32 cellular contexts compared by ENCODE assay signal in genomic region chr6:96151707-96152106, GRCh38.
"Had no signal": no experiment of that assay in that cellular context is flagged by ENCODE, and none has a peak within 500 bp of the region (broad histone marks: within the 10 kb centered on the region; RNA-seq: fewer than 3 reads in every experiment).

No MANE protein-coding gene starts in this region.

- H3K27ac ChIP-seq: ascending aorta, breast epithelium, cardiac muscle cell, coronary artery, esophagus squamous epithelium, gastroesophageal sphincter had no signal

- ATAC-seq: activated CD4-positive, alpha-beta T cell treated with anti-CD3 and anti-CD28 coated beads for 36 hours; activated CD8-positive, alpha-beta memory T cell treated with anti-CD3 and anti-CD28 coated beads, Interleukin-2, amount 10 ng/mL, durations not matched to agents 7 days and 5 days; activated CD8-positive, alpha-beta T cell treated with anti-CD3 and anti-CD28 coated beads, Interleukin-2, amount 10 ng/mL, durations not matched to agents 7 days and 5 days; activated naive CD4-positive, alpha-beta T cell treated with anti-CD3 and anti-CD28 coated beads, Interleukin-2, amount 50 U/mL, for 72 hours; activated T-cell treated with anti-CD3 and anti-CD28 coated beads, Interleukin-2, amount 50 U/mL, for 72 hours; effector memory CD8-positive, alpha-beta T cell; gastroesophageal sphincter; T-helper 17 cell had no signal

- DNase-seq: activated CD4-positive, alpha-beta memory T cell treated with anti-CD3 and anti-CD28 coated beads for 36 hours; activated CD4-positive, alpha-beta T cell treated with anti-CD3 and anti-CD28 coated beads for 36 hours; activated CD4-positive, alpha-beta T cell treated with anti-CD3 and anti-CD28 coated beads, Interleukin-2, amount 10 ng/mL, durations not matched to agents 24 days and 14 days; activated CD4-positive, CD25-positive, alpha-beta regulatory T cell; activated CD4-positive, CD25-positive, alpha-beta regulatory T cell treated with anti-CD3 and anti-CD28 coated beads, Interleukin-2, amount 50 U/mL, for 72 hours; activated CD8-positive, alpha-beta memory T cell treated with anti-CD3 and anti-CD28 coated beads, Interleukin-2, amount 10 ng/mL, durations not matched to agents 7 days and 5 days; activated CD8-positive, alpha-beta memory T cell treated with anti-CD3 and anti-CD28 coated beads, Interleukin-2, amount 50 U/mL, for 4 hours; activated CD8-positive, alpha-beta T cell treated with anti-CD3 and anti-CD28 coated beads, Interleukin-2, amount 10 ng/mL, durations not matched to agents 7 days and 5 days; activated gamma-delta T cell; activated naive CD4-positive, alpha-beta T cell; activated naive CD4-positive, alpha-beta T cell treated with anti-CD3 and anti-CD28 coated beads, Interleukin-2, amount 10 ng/mL, durations not matched to agents 7 days and 5 days; activated naive CD8-positive, alpha-beta T cell treated with anti-CD3 and anti-CD28 coated beads, Interleukin-2, amount 10 ng/mL, durations not matched to agents 7 days and 5 days; activated T-cell treated with anti-CD3 and anti-CD28 coated beads, Interleukin-2, amount 50 U/mL, for 24 hours; activated T-cell treated with anti-CD3 and anti-CD28 coated beads, Interleukin-2, amount 50 U/mL, for 72 hours; effector CD4-positive, alpha-beta T cell; effector memory CD8-positive, alpha-beta T cell; erythroblast; esophagus squamous epithelium; foreskin melanocyte; T-helper 1 cell; T-helper 17 cell; T1000 had no signal

- H3K36me3 Mint-ChIP-seq: activated CD4-positive, alpha-beta memory T cell treated with anti-CD3 and anti-CD28 coated beads for 36 hours; activated CD8-positive, alpha-beta memory T cell treated with anti-CD3 and anti-CD28 coated beads, Interleukin-2, amount 10 ng/mL, durations not matched to agents 7 days and 5 days; activated naive CD4-positive, alpha-beta T cell treated with anti-CD3 and anti-CD28 coated beads, Interleukin-2, amount 10 ng/mL, durations not matched to agents 7 days and 5 days; activated naive CD4-positive, alpha-beta T cell treated with anti-CD3 and anti-CD28 coated beads, Interleukin-2, amount 50 U/mL, for 72 hours; activated naive CD8-positive, alpha-beta T cell treated with anti-CD3 and anti-CD28 coated beads, Interleukin-2, amount 10 ng/mL, durations not matched to agents 7 days and 5 days had no signal

- H3K27me3 Mint-ChIP-seq: activated CD4-positive, alpha-beta memory T cell treated with anti-CD3 and anti-CD28 coated beads for 36 hours; activated CD4-positive, alpha-beta T cell treated with anti-CD3 and anti-CD28 coated beads for 36 hours; activated CD4-positive, alpha-beta T cell treated with anti-CD3 and anti-CD28 coated beads, Interleukin-2, amount 10 ng/mL, durations not matched to agents 24 days and 14 days; activated naive CD4-positive, alpha-beta T cell treated with anti-CD3 and anti-CD28 coated beads, Interleukin-2, amount 10 ng/mL, durations not matched to agents 7 days and 5 days; activated T-cell treated with anti-CD3 and anti-CD28 coated beads, Interleukin-2, amount 50 U/mL, for 24 hours; brain; dendritic cell treated with granulocyte-macrophage colony-stimulating factor and Interleukin-4, amounts not matched to agents 40 ng/mL and 50 ng/mL, for 4 days; effector memory CD8-positive, alpha-beta T cell had no signal

- H3K27ac Mint-ChIP-seq: activated CD4-positive, alpha-beta memory T cell treated with anti-CD3 and anti-CD28 coated beads for 36 hours; activated CD4-positive, alpha-beta T cell treated with anti-CD3 and anti-CD28 coated beads for 36 hours; activated CD4-positive, alpha-beta T cell treated with anti-CD3 and anti-CD28 coated beads, Interleukin-2, amount 10 ng/mL, durations not matched to agents 24 days and 14 days; activated CD8-positive, alpha-beta memory T cell treated with anti-CD3 and anti-CD28 coated beads, Interleukin-2, amount 10 ng/mL, durations not matched to agents 7 days and 5 days; activated CD8-positive, alpha-beta T cell treated with anti-CD3 and anti-CD28 coated beads, Interleukin-2, amount 10 ng/mL, durations not matched to agents 7 days and 5 days; activated naive CD4-positive, alpha-beta T cell treated with anti-CD3 and anti-CD28 coated beads, Interleukin-2, amount 10 ng/mL, durations not matched to agents 7 days and 5 days; activated naive CD4-positive, alpha-beta T cell treated with anti-CD3 and anti-CD28 coated beads, Interleukin-2, amount 50 U/mL, for 72 hours; activated naive CD8-positive, alpha-beta T cell treated with anti-CD3 and anti-CD28 coated beads, Interleukin-2, amount 10 ng/mL, durations not matched to agents 7 days and 5 days; activated T-cell treated with anti-CD3 and anti-CD28 coated beads, Interleukin-2, amount 50 U/mL, for 24 hours; activated T-cell treated with anti-CD3 and anti-CD28 coated beads, Interleukin-2, amount 50 U/mL, for 72 hours; dendritic cell treated with granulocyte-macrophage colony-stimulating factor and Interleukin-4, amounts not matched to agents 40 ng/mL and 50 ng/mL, for 4 days; effector memory CD8-positive, alpha-beta T cell; T-helper 17 cell; T-helper 2 cell treated with Interferon-gamma antibody and Interleukin-4, amounts not matched to agents 5 μg/mL and 100 μg/mL, for 36 hours had no signal

- H3K9me3 Mint-ChIP-seq: activated CD4-positive, alpha-beta memory T cell treated with anti-CD3 and anti-CD28 coated beads for 36 hours; activated CD4-positive, alpha-beta T cell treated with anti-CD3 and anti-CD28 coated beads, Interleukin-2, amount 10 ng/mL, durations not matched to agents 24 days and 14 days; activated naive CD4-positive, alpha-beta T cell treated with anti-CD3 and anti-CD28 coated beads, Interleukin-2, amount 10 ng/mL, durations not matched to agents 7 days and 5 days; activated naive CD4-positive, alpha-beta T cell treated with anti-CD3 and anti-CD28 coated beads, Interleukin-2, amount 50 U/mL, for 72 hours; activated naive CD8-positive, alpha-beta T cell treated with anti-CD3 and anti-CD28 coated beads, Interleukin-2, amount 10 ng/mL, durations not matched to agents 7 days and 5 days; activated T-cell treated with anti-CD3 and anti-CD28 coated beads, Interleukin-2, amount 50 U/mL, for 24 hours; activated T-cell treated with anti-CD3 and anti-CD28 coated beads, Interleukin-2, amount 50 U/mL, for 72 hours; central memory CD8-positive, alpha-beta T cell; dendritic cell treated with granulocyte-macrophage colony-stimulating factor and Interleukin-4, amounts not matched to agents 40 ng/mL and 50 ng/mL, for 4 days; effector memory CD8-positive, alpha-beta T cell; T-helper 2 cell treated with Interferon-gamma antibody and Interleukin-4, amounts not matched to agents 5 μg/mL and 100 μg/mL, for 36 hours had no signal

- H3K4me3 Mint-ChIP-seq: activated CD4-positive, alpha-beta memory T cell treated with anti-CD3 and anti-CD28 coated beads for 36 hours; activated CD4-positive, alpha-beta T cell treated with anti-CD3 and anti-CD28 coated beads for 36 hours; activated CD4-positive, alpha-beta T cell treated with anti-CD3 and anti-CD28 coated beads, Interleukin-2, amount 10 ng/mL, durations not matched to agents 24 days and 14 days; activated CD8-positive, alpha-beta memory T cell treated with anti-CD3 and anti-CD28 coated beads, Interleukin-2, amount 10 ng/mL, durations not matched to agents 7 days and 5 days; activated CD8-positive, alpha-beta T cell treated with anti-CD3 and anti-CD28 coated beads, Interleukin-2, amount 10 ng/mL, durations not matched to agents 7 days and 5 days; activated naive CD4-positive, alpha-beta T cell treated with anti-CD3 and anti-CD28 coated beads, Interleukin-2, amount 10 ng/mL, durations not matched to agents 7 days and 5 days; activated naive CD8-positive, alpha-beta T cell treated with anti-CD3 and anti-CD28 coated beads, Interleukin-2, amount 10 ng/mL, durations not matched to agents 7 days and 5 days; activated T-cell treated with anti-CD3 and anti-CD28 coated beads, Interleukin-2, amount 50 U/mL, for 24 hours; activated T-cell treated with anti-CD3 and anti-CD28 coated beads, Interleukin-2, amount 50 U/mL, for 72 hours; brain; central memory CD8-positive, alpha-beta T cell; dendritic cell treated with granulocyte-macrophage colony-stimulating factor and Interleukin-4, amounts not matched to agents 40 ng/mL and 50 ng/mL, for 4 days; effector memory CD8-positive, alpha-beta T cell; T-helper 17 cell; T-helper 2 cell treated with Interferon-gamma antibody and Interleukin-4, amounts not matched to agents 5 μg/mL and 100 μg/mL, for 36 hours had no signal

- H3K4me1 Mint-ChIP-seq: activated CD4-positive, alpha-beta T cell treated with anti-CD3 and anti-CD28 coated beads for 36 hours; activated naive CD4-positive, alpha-beta T cell treated with anti-CD3 and anti-CD28 coated beads, Interleukin-2, amount 10 ng/mL, durations not matched to agents 7 days and 5 days had no signal
